32 cellular contexts compared by ENCODE assay signal in genomic region chr4:139547979-139548378, GRCh38.
"Had no signal": no experiment of that assay in that cellular context is flagged by ENCODE, and none has a peak within 500 bp of the region (broad histone marks: within the 10 kb centered on the region; RNA-seq: fewer than 3 reads in every experiment).

No MANE protein-coding gene starts in this region.

- H3K9me3 Mint-ChIP-seq: naive thymus-derived CD4-positive, alpha-beta T cell; natural killer cell; nephron; neural progenitor cell; stimulated activated effector memory CD8-positive, alpha-beta T cell treated with anti-CD3 and anti-CD28 coated beads, Interleukin-12 subunit alpha, Interleukin-12 subunit beta, amount 100 ng/mL, for 72 hours; stimulated activated naive B cell treated with anti-CD40 and anti-IgM and Interleukin-4, amounts not matched to agents 10 μg/mL and 1 μg/mL and 100 μg/mL, for 72 hours; stimulated activated naive CD8-positive, alpha-beta T cell treated with anti-CD3 and anti-CD28 coated beads, Interleukin-15, Interleukin-2, amounts not matched to agents 100 ng/mL and 50 ng/mL, for 24 hours; type B pancreatic cell had no signal

- H3K27me3 Mint-ChIP-seq: progenitor cell of endocrine pancreas; stimulated activated naive B cell treated with anti-CD40 and anti-IgM and Interleukin-4, amounts not matched to agents 10 μg/mL and 1 μg/mL and 100 μg/mL, for 72 hours; type B pancreatic cell had no signal

- H3K4me3 ChIP-seq: neural progenitor cell, ovary, psoas muscle, right lobe of liver, sigmoid colon, stomach, suprapubic skin, testis, tibial artery, transverse colon, upper lobe of right lung, uterus had no signal

- H3K9ac ChIP-seq: neural progenitor cell, parathyroid adenoma had no signal

- H3K9me3 ChIP-seq: ovary, psoas muscle, right lobe of liver, sigmoid colon, stomach, suprapubic skin, testis, tibial artery, transverse colon, upper lobe of right lung, uterus had no signal

- H3K36me3 ChIP-seq: neural progenitor cell, ovary, uterus had no signal

- H3K36me3 Mint-ChIP-seq: natural killer cell had no signal

- H3K27me3 ChIP-seq: neural progenitor cell, ovary, right lobe of liver, sigmoid colon, stomach, suprapubic skin, testis, tibial artery, transverse colon, upper lobe of right lung, uterus had no signal

- H3K4me1 ChIP-seq: parathyroid adenoma had no signal

- H3K4me3 Mint-ChIP-seq: naive thymus-derived CD4-positive, alpha-beta T cell; natural killer cell; nephron; neural progenitor cell; stimulated activated effector memory CD8-positive, alpha-beta T cell treated with anti-CD3 and anti-CD28 coated beads, Interleukin-12 subunit alpha, Interleukin-12 subunit beta, amount 100 ng/mL, for 72 hours; stimulated activated naive B cell treated with anti-CD40 and anti-IgM and Interleukin-4, amounts not matched to agents 10 μg/mL and 1 μg/mL and 100 μg/mL, for 72 hours; stimulated activated naive CD8-positive, alpha-beta T cell treated with anti-CD3 and anti-CD28 coated beads, Interleukin-15, Interleukin-2, amounts not matched to agents 100 ng/mL and 50 ng/mL, for 24 hours; type B pancreatic cell had no signal

- DNase-seq: naive thymus-derived CD4-positive, alpha-beta T cell; natural killer cell; occipital lobe; ovary; posterior cingulate gyrus; psoas muscle; retina; right cardiac atrium; right lobe of liver; sigmoid colon; small intestine; stimulated activated CD4-positive, alpha-beta T cell treated with anti-CD3 and anti-CD28 coated beads, Interleukin-15, amount 100 ng/mL, for 24 hours; stimulated activated CD4-positive, alpha-beta T cell treated with anti-CD3 and anti-CD28 coated beads, Interleukin-2, amount 100 ng/mL, for 24 hours; stimulated activated CD4-positive, alpha-beta T cell treated with anti-CD3 and anti-CD28 coated beads, Interleukin-2, amount 100 ng/mL, for 48 hours; stimulated activated CD4-positive, alpha-beta T cell treated with anti-CD3 and anti-CD28 coated beads, Interleukin-4, amount 100 ng/mL, for 24 hours; stimulated activated naive B cell treated with anti-CD40 and anti-IgM and Interleukin-4, amounts not matched to agents 10 μg/mL and 1 μg/mL and 100 μg/mL, for 72 hours; stimulated activated naive CD4-positive, alpha-beta T cell treated with Interleukin-2 at 50 U/mL for 16 hours; stomach; substantia nigra; testis; tibial artery; transverse colon; upper lobe of right lung; uterus had no signal

- H3K27ac Mint-ChIP-seq: naive thymus-derived CD4-positive, alpha-beta T cell; natural killer cell; nephron; neural progenitor cell; progenitor cell of endocrine pancreas; stimulated activated effector memory CD8-positive, alpha-beta T cell treated with anti-CD3 and anti-CD28 coated beads, Interleukin-12 subunit alpha, Interleukin-12 subunit beta, amount 100 ng/mL, for 72 hours; stimulated activated naive B cell treated with anti-CD40 and anti-IgM and Interleukin-4, amounts not matched to agents 10 μg/mL and 1 μg/mL and 100 μg/mL, for 72 hours; stimulated activated naive CD8-positive, alpha-beta T cell treated with anti-CD3 and anti-CD28 coated beads, Interleukin-15, Interleukin-2, amounts not matched to agents 100 ng/mL and 50 ng/mL, for 24 hours; type B pancreatic cell had no signal

- H3K4me1 Mint-ChIP-seq: natural killer cell had no signal

- H3K27ac ChIP-seq: neural progenitor cell, ovary, parathyroid adenoma, psoas muscle, right lobe of liver, stomach, suprapubic skin, testis, tibial artery, transverse colon, upper lobe of right lung, uterus had no signal
